ENCODE assay signal across 9 cellular contexts in genomic region chr3:185934726-185935464, GRCh38. TPM values are rescaled to one million over a fixed set of nuclear protein-coding genes. Genes with fewer than 3 reads are reported as not detected.
DNase-seq lines count a peak whose midpoint lies in the region; TF ChIP-seq lines count a peak whose summit lies in the region.
"Had no signal": no experiment of that assay in that cellular context is flagged by ENCODE, and none has a peak within 500 bp of the region (broad histone marks: within the 10 kb centered on the region; RNA-seq: fewer than 3 reads in every experiment).

No MANE protein-coding gene starts in this region.

- H2AK5ac ChIP-seq in H9 (ENCODE audit: insufficient read length, low read length): no peak overlapping the region

- no peaks in the 10 kb centered on the region for H4K20me1 ChIP-seq in H9 (ENCODE audit: control insufficient read depth, insufficient read depth, insufficient read length)
- H4K20me1 ChIP-seq in SK-N-SH (ENCODE audit: insufficient read depth): peaks cover 74% of the 10 kb centered on the region

- no peak overlapping the region for H2BK15ac ChIP-seq in H9 (ENCODE audit: low read depth, low read length)

- TF ChIP-seq EP300 in SK-N-SH (IDR thresholded peaks at IDR 0.05; ENCODE audit: borderline replicate concordance in 1 of 2, low read depth in 1 of 2, low read length in 1 of 2): no peak

- POLR2A ChIA-PET in SK-N-SH (lab: Yijun Ruan, JAX): interaction anchor here (0.8 kb wide), 1 partner anchor 275 kb away, joined by 3 read pairs; no protein-coding TSS in a partner anchor

- H3T11ph ChIP-seq in H9 (ENCODE audit: low read length): no peak overlapping the region

- H2BK120ac ChIP-seq in H9 (ENCODE audit: low read depth, low read length, poor library complexity, severe bottlenecking): no peak overlapping the region

- H4K8ac ChIP-seq in H9 (replicated peaks; ENCODE audit: insufficient read length, low read depth, low read length): no peak overlapping the region

- no peak overlapping the region for H4K5ac ChIP-seq in H9 (ENCODE audit: insufficient read length, low read depth, low read length)

- H3K4me2 ChIP-seq in H9 (ENCODE audit: insufficient read depth, insufficient read length, low read length) (peak overlapping the region; percentile 98), SK-N-SH (peak overlapping the region; percentile 74)

- peaks cover 14% of the 10 kb centered on the region for H3K27me3 Mint-ChIP-seq in H9 (ENCODE audit: low read depth)

- peak overlapping the region; percentile 99 to 100 for H3K4me3 ChIP-seq in SK-N-SH (ENCODE audit: low read depth in 2 of 2, low read length in 1 of 2)
- H3K4me3 ChIP-seq in fibroblast of the aortic adventitia (ENCODE audit: low read depth, low read length): peak overlapping the region; percentile 100
- peak overlapping the region; percentile 66 to 99 (median 76) for H3K4me3 ChIP-seq in skin epidermis

- peaks cover 15% of the 10 kb centered on the region for H3K23me2 ChIP-seq in H9 (ENCODE audit: insufficient read length, low read depth, low read length, poor library complexity, severe bottlenecking)

- peaks cover 21% of the 10 kb centered on the region for H3F3A ChIP-seq in SK-N-SH (replicated peaks; ENCODE audit: insufficient read depth)

- H3K4ac ChIP-seq in H9 (ENCODE audit: low read depth, low read length): no peak overlapping the region

- no peaks in the 10 kb centered on the region for H3K9me2 ChIP-seq in SK-N-SH

- H3K4me1 ChIP-seq in H9 (ENCODE audit: insufficient read depth, low read length) (peaks cover 10% of the 10 kb centered on the region), SK-N-SH (ENCODE audit: control insufficient read depth in 1 of 2, insufficient read depth in 2 of 2, low read depth in 1 of 2, low read length in 1 of 2) (peaks cover 27 to 39% of the 10 kb centered on the region in 2 experiments)

- no CpG with 5 or more reads among the region's 8 CpGs for WGBS in H9 (ENCODE audit: extremely low coverage, insufficient read length, low lambda C conversion rate)
- 1% methylated on average over 8 of the region's 8 CpGs for WGBS in SK-N-SH (ENCODE audit: low lambda C conversion rate)

- H3K14ac ChIP-seq in H9 (ENCODE audit: insufficient read depth, low read length): no peak overlapping the region

- H3K23ac ChIP-seq in H9 (ENCODE audit: insufficient read length, low read depth, low read length): no peak overlapping the region

- no peak overlapping the region for H4K91ac ChIP-seq in H9 (ENCODE audit: insufficient read length, low read depth, low read length)

- H3K56ac ChIP-seq in H9 (ENCODE audit: insufficient read length, low read depth, low read length): no peak overlapping the region

- no peak overlapping the region for H2AFZ ChIP-seq in H9 (ENCODE audit: low read length)
- H2AFZ ChIP-seq in SK-N-SH (ENCODE audit: low read depth): no peak overlapping the region

- H3K36me3 ChIP-seq in SK-N-SH (replicated peaks in 1 of 2; ENCODE audit: control insufficient read depth in 1 of 2, insufficient read depth in 2 of 2, low read length in 1 of 2): peaks cover 15 to 29% of the 10 kb centered on the region in 2 experiments

- peak overlapping the region; percentile 71 to 100 (median 77); a peak in 4 of 7 replicates for H3K27ac Mint-ChIP-seq in H9

- H3K79me1 ChIP-seq in H9 (ENCODE audit: insufficient read depth, low read depth, low read length, poor library complexity, severe bottlenecking): no peaks in the 10 kb centered on the region

- H3K27ac ChIP-seq in H9 (ENCODE audit: insufficient read length, low read depth, low read length): no peak overlapping the region
- peak overlapping the region in 1 of 2 experiments; percentile 99; a peak in 1 of 4 replicates for H3K27ac ChIP-seq in SK-N-SH (ENCODE audit: low read depth in 2 of 2, low read length in 1 of 2)
- H3K27ac ChIP-seq in skin epidermis: peak overlapping the region in 8 of 21 experiments; percentile 4 to 100 (median 24)

- H3K9me3 ChIP-seq in H9 (ENCODE audit: control insufficient read depth, low read depth, low read length) (no peaks in the 10 kb centered on the region), SK-N-SH (no peaks in the 10 kb centered on the region)

- H2BK20ac ChIP-seq in H9 (ENCODE audit: low read depth, low read length, poor library complexity, severe bottlenecking): no peak overlapping the region

- TF ChIP-seq CTCF in H9 (conservative IDR thresholded peaks at IDR 0.05): no peak
- no peak for TF ChIP-seq CTCF in SK-N-SH (IDR thresholded peaks at IDR 0.05)
- TF ChIP-seq CTCF in fibroblast of the aortic adventitia (IDR thresholded peaks at IDR 0.05; ENCODE audit: insufficient read depth, low read length): no peak

- H2BK5ac ChIP-seq in H9 (ENCODE audit: insufficient read length, low read length): no peak overlapping the region

- peak overlapping the region; percentile 100 for H3K4me3 Mint-ChIP-seq in H9

- CTCF ChIA-PET in SK-N-SH (lab: Yijun Ruan, JAX): interaction anchor here (0.9 to 3.2 kb wide), 3 partner anchors 9 to 42 kb away, joined by 3 to 15 read pairs (median 5); no protein-coding TSS in a partner anchor

- no peak overlapping the region for H3K18ac ChIP-seq in H9 (ENCODE audit: insufficient read length, low read depth, low read length)

- H3K79me2 ChIP-seq in H9 (ENCODE audit: insufficient read depth, low read length) (peaks cover 74% of the 10 kb centered on the region), SK-N-SH (ENCODE audit: insufficient read depth) (peaks cover 79% of the 10 kb centered on the region)

- DNase-seq in H9 (no peak), SK-N-SH (no peak), fibroblast of the aortic adventitia (ENCODE audit: low read depth) (no peak), H4 (ENCODE audit: low spot score) (no peak), SIG-M5 treated with dmso at 0.1 percent for 504 hours (lab: John Stamatoyannopoulos, UW; ENCODE audit: unreplicated experiment) (no peak), iPS-NIHi7 (ENCODE audit: extremely low spot score) (no peak)
- DNase-seq: NCI-H2081, occipital lobe had no signal

- H2BK12ac ChIP-seq in H9 (ENCODE audit: insufficient read length, low read depth, low read length): no peak overlapping the region

- H3K4me1 Mint-ChIP-seq in H9: peaks cover 50 to 53% of the 10 kb centered on the region in 2 experiments

- no peak for TF ChIP-seq RAD21 in SK-N-SH (IDR thresholded peaks at IDR 0.05; ENCODE audit: low read length)

- H3K9ac ChIP-seq in H9 (ENCODE audit: extremely low read depth, insufficient read length, low read length) (peak overlapping the region; percentile 100), SK-N-SH (peak overlapping the region; percentile 100; the same call in 1 of the 2 replicates)

- peaks cover 10 to 15% of the 10 kb centered on the region in 2 experiments for H3K9me3 Mint-ChIP-seq in H9

- peaks cover 59 to 74% (median 65%) of the 10 kb centered on the region in 3 experiments for H3K36me3 Mint-ChIP-seq in H9 (ENCODE audit: insufficient read depth in 1 of 3, low read depth in 3 of 3)

- H3K27me3 ChIP-seq in H9 (ENCODE audit: insufficient read depth, low read length) (no peaks in the 10 kb centered on the region), SK-N-SH (ENCODE audit: insufficient read depth) (no peaks in the 10 kb centered on the region)

TF ChIP-seq in SK-N-SH, 30 proteins besides CTCF, POLR2A, EP300 and RAD21:
- TF ChIP-seq MAX (IDR thresholded peaks at IDR 0.05; ENCODE audit: low read depth) (no peak), POLR2AphosphoS5 (IDR thresholded peaks at IDR 0.05; ENCODE audit: low read depth, low read length) (0 out of 2 replicates have a peak, but pooled peaks have one; percentile 1)

RNA-seq across cellular contexts. Expression of gene TRA2B, which starts 2.9 kb away (rescaled TPM):
- total RNA-seq in H9 (2021): 344 and 349 TPM in 2 replicates
- 192 and 212 TPM in 2 replicates for polyA plus RNA-seq in SK-N-SH (2012; rRNA removed)
- polyA plus RNA-seq in SK-N-SH (2012; cell fraction: cytosol; rRNA removed): 185 and 204 TPM in 2 replicates
- polyA plus RNA-seq in SK-N-SH (2012; cell fraction: nucleus; rRNA removed): 311 and 484 TPM in 2 replicates
- total RNA-seq in fibroblast of the aortic adventitia (ENCODE audit: low replicate concordance): 96.7 and 157 TPM in 2 replicates
- 336 and 367 TPM in 2 replicates for total RNA-seq in H4 (2014; rRNA removed; shearing (Covaris generic))
